ENCODE assay signal across 19 cellular contexts in genomic region chr5:170769898-170770416, GRCh38. TPM values are rescaled to one million over a fixed set of nuclear protein-coding genes. Genes with fewer than 3 reads are reported as not detected.
DNase-seq lines count a peak whose midpoint lies in the region; ATAC-seq and TF ChIP-seq lines count a peak whose summit lies in the region.
"Had no signal": no experiment of that assay in that cellular context is flagged by ENCODE, and none has a peak within 500 bp of the region (broad histone marks: within the 10 kb centered on the region; RNA-seq: fewer than 3 reads in every experiment).

No MANE protein-coding gene starts in this region.

- no peaks in the 10 kb centered on the region for H3K36me3 ChIP-seq in mesendoderm (ENCODE audit: control insufficient read depth, insufficient read depth, low read length)
- H3K36me3 ChIP-seq in gastroesophageal sphincter, result no peaks in the 10 kb centered on the region

- H2AK5ac ChIP-seq in mesendoderm (ENCODE audit: low read length), result no peak overlapping the region

- POLR2A ChIA-PET in WTC11 (lab: Charles Lee), result interaction anchor here (1.1 to 1.7 kb wide), 2 partner anchors 21 to 24 kb away, joined by 3 to 5 read pairs; no protein-coding TSS in a partner anchor

- peak; percentile 31; the same call in 1 of the 2 replicates for ATAC-seq in WTC11
- no peak for ATAC-seq in GM19452 (IDR thresholded peaks at IDR 0.05; ENCODE audit: unreplicated experiment)
- no peak for ATAC-seq in GM18909 (IDR thresholded peaks at IDR 0.05; ENCODE audit: poor library complexity, unreplicated experiment)
- ATAC-seq in gastroesophageal sphincter, result no peak
- ATAC-seq: HepG2, Right ventricle myocardium inferior had no signal

- H3K56ac ChIP-seq in mesendoderm (ENCODE audit: low read length), result peak overlapping the region; percentile 22

- H3K9me3 ChIP-seq in gastroesophageal sphincter, result no peaks in the 10 kb centered on the region

- H3K4me3 Mint-ChIP-seq in HFFc6 (no peak overlapping the region), WTC11 (no peak overlapping the region)
- H3K4me3 Mint-ChIP-seq: CD8-positive, alpha-beta memory T cell; T-helper 2 cell treated with Interferon-gamma antibody and Interleukin-4, amounts not matched to agents 5 μg/mL and 100 μg/mL, for 36 hours had no signal

- no peak for TF ChIP-seq POLR2A in gastroesophageal sphincter (IDR thresholded peaks at IDR 0.05)

- H2BK15ac ChIP-seq in mesendoderm (replicated peaks; ENCODE audit: low read depth), result no peak overlapping the region

- H3K4me1 Mint-ChIP-seq in HFFc6 (ENCODE audit: low read depth) (no peaks in the 10 kb centered on the region), WTC11 (peaks cover 56% of the 10 kb centered on the region)
- H3K4me1 Mint-ChIP-seq: CD8-positive, alpha-beta memory T cell had no signal

- no peak overlapping the region for H4K5ac ChIP-seq in mesendoderm (ENCODE audit: low read length)

- no peak overlapping the region for H2BK120ac ChIP-seq in mesendoderm (ENCODE audit: low read depth, low read length)

- DNase-seq in HFFc6, result no peak
- no peak for DNase-seq in WTC11 (ENCODE audit: low spot score)
- DNase-seq in mesendoderm, result no peak
- DNase-seq: CD8-positive, alpha-beta memory T cell; DND-41; HCEC 1CT; NCI-H748 treated with DMSO at 0.1 percent for 48 hours had no signal

- TF ChIP-seq CTCF in GM12875 (IDR thresholded peaks at IDR 0.05; ENCODE audit: borderline replicate concordance, insufficient read depth, low read depth, low read length), result 0 out of 2 replicates have a peak, but pooled peaks have one; percentile 11
- 0 out of 2 replicates have a peak, but pooled peaks have one; percentile 11 for TF ChIP-seq CTCF in HFFc6 (IDR thresholded peaks at IDR 0.05)
- no peak for TF ChIP-seq CTCF in WTC11 (IDR thresholded peaks at IDR 0.05)
- no peak for TF ChIP-seq CTCF in gastroesophageal sphincter (IDR thresholded peaks at IDR 0.05)

- H3K27me3 Mint-ChIP-seq in HFFc6 (ENCODE audit: insufficient read depth) (peaks cover 26% of the 10 kb centered on the region), WTC11 (ENCODE audit: low read depth) (peaks cover 3% of the 10 kb centered on the region; the same call in 1 of the 2 replicates)
- H3K27me3 Mint-ChIP-seq: CD8-positive, alpha-beta memory T cell had no signal

- no peak overlapping the region for H3K4me2 ChIP-seq in mesendoderm (ENCODE audit: low read length)
- H3K4me2 ChIP-seq: KMS-11 had no signal

- no peak overlapping the region for H3K27ac ChIP-seq in mesendoderm (ENCODE audit: low read depth, low read length)
- no peak overlapping the region for H3K27ac ChIP-seq in gastroesophageal sphincter
- H3K27ac ChIP-seq: KMS-11 had no signal

- H3K4me3 ChIP-seq in GM12875 (ENCODE audit: low read depth, low read length) (no peak overlapping the region), mesendoderm (ENCODE audit: low read length) (no peak overlapping the region), gastroesophageal sphincter (no peak overlapping the region)

- peak overlapping the region; percentile 14 for H2BK5ac ChIP-seq in mesendoderm (ENCODE audit: low read length)

- H3K9me3 Mint-ChIP-seq in HFFc6, result no peaks in the 10 kb centered on the region; the same call in 1 of the 2 replicates
- peaks cover 6% of the 10 kb centered on the region; the same call in 1 of the 2 replicates for H3K9me3 Mint-ChIP-seq in WTC11
- H3K9me3 Mint-ChIP-seq: T-helper 2 cell treated with Interferon-gamma antibody and Interleukin-4, amounts not matched to agents 5 μg/mL and 100 μg/mL, for 36 hours had no signal

- H3K36me3 Mint-ChIP-seq in HFFc6 (ENCODE audit: low read depth), result no peaks in the 10 kb centered on the region
- H3K36me3 Mint-ChIP-seq in WTC11, result peaks cover 6% of the 10 kb centered on the region; the same call in 1 of the 2 replicates
- H3K36me3 Mint-ChIP-seq: CD8-positive, alpha-beta memory T cell had no signal

- H4K8ac ChIP-seq in mesendoderm (ENCODE audit: low read depth, low read length), result no peak overlapping the region

- no peak overlapping the region for H3K9ac ChIP-seq in mesendoderm (ENCODE audit: low read length)
- H3K9ac ChIP-seq: KMS-11 had no signal

- H3K4ac ChIP-seq in mesendoderm (ENCODE audit: low read depth, low read length), result no peak overlapping the region

- H3K18ac ChIP-seq in mesendoderm (ENCODE audit: low read length), result no peak overlapping the region

- H3K27me3 ChIP-seq in mesendoderm (ENCODE audit: insufficient read depth, low read length, poor library complexity) (no peaks in the 10 kb centered on the region), gastroesophageal sphincter (peaks cover 19% of the 10 kb centered on the region)

- CTCF ChIA-PET in WTC11 (lab: Charles Lee), result interaction anchor here (1.0 to 3.6 kb wide), 12 partner anchors 10 to 136 kb away, joined by 3 to 62 read pairs (median 7); partner anchors contain the start of gene GABRP

- no peak overlapping the region for H3K23ac ChIP-seq in mesendoderm (ENCODE audit: low read length)

- WGBS in mesendoderm (ENCODE audit: extremely low coverage, insufficient coverage, low lambda C conversion rate), result no CpG with 5 or more reads among the region's 5 CpGs
- 79 to 80% methylated on average over 4 to 5 of the region's 5 CpGs for WGBS in gastroesophageal sphincter (ENCODE audit: low coverage in 1 of 2), 2 donors

- no peak overlapping the region for H3K27ac Mint-ChIP-seq in HFFc6
- peak overlapping the region; percentile 15; the same call in 1 of the 2 replicates for H3K27ac Mint-ChIP-seq in WTC11
- H3K27ac Mint-ChIP-seq: CD8-positive, alpha-beta memory T cell; T-helper 2 cell treated with Interferon-gamma antibody and Interleukin-4, amounts not matched to agents 5 μg/mL and 100 μg/mL, for 36 hours had no signal

- no peaks in the 10 kb centered on the region for H3K79me1 ChIP-seq in mesendoderm (ENCODE audit: low read length)

- no peaks in the 10 kb centered on the region for H3K79me2 ChIP-seq in mesendoderm (ENCODE audit: control insufficient read depth, insufficient read depth, low read length)

- H3K4me1 ChIP-seq in mesendoderm (ENCODE audit: control insufficient read depth, low read depth, low read length), result peaks cover 8% of the 10 kb centered on the region
- no peaks in the 10 kb centered on the region for H3K4me1 ChIP-seq in gastroesophageal sphincter

- TF ChIP-seq EP300 in gastroesophageal sphincter (IDR thresholded peaks at IDR 0.05), result no peak

TF ChIP-seq in WTC11, 78 proteins besides CTCF, POLR2A, EP300 and RAD21:
- TF ChIP-seq GTF2I (CRISPR knock-in tag; conservative IDR thresholded peaks at IDR 0.05) (no peak), PREB (CRISPR knock-in tag; IDR thresholded peaks at IDR 0.05; ENCODE audit: borderline replicate concordance) (no peak), AFF4 (CRISPR knock-in tag; IDR thresholded peaks at IDR 0.05; ENCODE audit: borderline replicate concordance) (no peak), ZNF121 (CRISPR knock-in tag; IDR thresholded peaks at IDR 0.05) (no peak), E2F5 (CRISPR knock-in tag; IDR thresholded peaks at IDR 0.05) (no peak)

RNA-seq across cellular contexts. Expression of gene GABRP, which starts 13.6 kb away (rescaled TPM):
- total RNA-seq in HFFc6 (2021; fragmentation: NEBNext Ultra II Directional; extraction: Animal tissue kit (Norgen Biotek cat#: 25700)), result not detected
- total RNA-seq in WTC11 (2021) (4.8 to 9.9 TPM (median 9.8 TPM) in 3 replicates), gastroesophageal sphincter (1 to 10 TPM in 1 of 4 donors, not detected in 3; 2.1 TPM)
- polyA plus RNA-seq in mesendoderm (2013, experiment 1 of 2), result 1.4 TPM
- polyA plus RNA-seq in mesendoderm (2013, experiment 2 of 2), result 1.2 TPM
- total RNA-seq: CD8-positive, alpha-beta memory T cell; G401; HepG2; M059J; NCI-H460; OCI-LY7 had no signal
- polyA plus RNA-seq: CD8-positive, alpha-beta memory T cell; HepG2 had no signal

Comparison
In these comparisons a context has a peak if more than half of its experiments do, and no peak if none do; other contexts are left out.
1. CTCF ChIP-seq: peak in GM12875 (single experiment) and HFFc6 (single experiment); none in WTC11 (single experiment) and gastroesophageal sphincter (0 of 4).